Comparison of ENCODE assay signal across 14 cellular contexts in the genomic region with DNA sequence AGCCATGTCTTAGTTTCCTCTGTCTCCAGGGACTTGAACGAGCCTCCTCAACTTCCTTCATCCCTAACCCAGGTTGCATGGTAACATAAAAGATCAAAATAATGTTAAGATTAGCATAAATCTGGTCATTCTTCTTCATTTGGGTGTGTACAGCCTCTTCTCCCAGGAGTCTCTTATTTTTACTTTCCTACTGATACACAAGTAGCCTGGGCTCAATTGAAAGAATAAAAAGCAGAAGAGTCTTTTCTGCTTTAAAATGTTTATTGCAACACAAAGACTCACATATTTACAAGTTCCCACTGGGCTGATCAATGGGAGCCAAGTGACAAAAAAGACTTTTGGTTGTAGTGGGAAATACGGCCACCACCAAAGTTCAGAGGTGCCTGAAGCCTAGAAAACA.
DNase-seq lines count a peak whose midpoint lies in the region; TF ChIP-seq lines count a peak whose summit lies in the region.
"Had no signal": no experiment of that assay in that cellular context is flagged by ENCODE, and none has a peak within 500 bp of the region (broad histone marks: within the 10 kb centered on the region; RNA-seq: fewer than 3 reads in every experiment).

No MANE protein-coding gene starts in this region.

- H3K4me1 ChIP-seq in A673 (ENCODE audit: insufficient read depth, low read length, poor library complexity, severe bottlenecking) = peaks cover 30% of the 10 kb centered on the region
- no peaks in the 10 kb centered on the region for H3K4me1 ChIP-seq in endodermal cell (ENCODE audit: control insufficient read depth, insufficient read depth, low read length)
- H3K4me1 ChIP-seq in trophoblast cell (ENCODE audit: control insufficient read depth in 1 of 2, insufficient read depth in 2 of 2, low read length in 2 of 2) = peaks cover 0 to 13% of the 10 kb centered on the region in 2 experiments

- H3K4me1 Mint-ChIP-seq in endodermal cell = peaks cover 23% of the 10 kb centered on the region
- H3K4me1 Mint-ChIP-seq in nephron progenitor cell = peaks cover 11% of the 10 kb centered on the region

- CTCF ChIA-PET in A673 (lab: Charles Lee) = no interaction called here

- peak overlapping the region; percentile 87 for H3K18ac ChIP-seq in trophoblast cell (ENCODE audit: low read length)

- H3K27ac Mint-ChIP-seq in endodermal cell = peak overlapping the region; percentile 72
- no peak overlapping the region for H3K27ac Mint-ChIP-seq in nephron progenitor cell

- peak overlapping the region; percentile 39 for H3K27ac ChIP-seq in A673 (ENCODE audit: low read depth, low read length, poor library complexity, severe bottlenecking)
- no peak overlapping the region for H3K27ac ChIP-seq in endodermal cell (ENCODE audit: low read depth, low read length)
- peak overlapping the region; percentile 61 for H3K27ac ChIP-seq in trophoblast cell (ENCODE audit: low read depth, low read length)
- peak overlapping the region in 20 of 59 donors; percentile 1 to 76 (median 19) for H3K27ac ChIP-seq in dorsolateral prefrontal cortex

- peak overlapping the region; percentile 84 for H3K14ac ChIP-seq in trophoblast cell (ENCODE audit: low read length)

- H4K12ac ChIP-seq in trophoblast cell (ENCODE audit: low read depth, low read length) = no peak overlapping the region

- no peak overlapping the region for H3K4me2 ChIP-seq in trophoblast cell (ENCODE audit: low read length)
- H3K4me2 ChIP-seq: SK-N-SH had no signal

- POLR2A ChIA-PET in A673 (lab: Charles Lee; ENCODE audit: low non-redundant PET) = no interaction called here

- H3K9ac ChIP-seq in endodermal cell (ENCODE audit: extremely low read depth, low read length, poor library complexity, severe bottlenecking) (no peak overlapping the region), trophoblast cell (ENCODE audit: low read length) (no peak overlapping the region)
- H3K9ac ChIP-seq: SK-N-SH had no signal

- H3K9me3 Mint-ChIP-seq in endodermal cell = no peaks in the 10 kb centered on the region
- H3K9me3 Mint-ChIP-seq in nephron progenitor cell = no peaks in the 10 kb centered on the region
- H3K9me3 Mint-ChIP-seq: activated T-cell treated with anti-CD3 and anti-CD28 coated beads, Interleukin-2, amount 50 U/mL, for 4 hours had no signal

- BruUV-seq in A673 (replicated peaks; lab: Mats Ljungman, UMichigan) = TSS peak; percentile 48

- TF ChIP-seq CTCF in A673 (conservative IDR thresholded peaks at IDR 0.05; ENCODE audit: low read depth, low read length) = no peak
- TF ChIP-seq CTCF in endodermal cell (conservative IDR thresholded peaks at IDR 0.05) = no peak
- TF ChIP-seq CTCF in nephron progenitor cell (IDR thresholded peaks at IDR 0.05) = no peak
- TF ChIP-seq CTCF in dorsolateral prefrontal cortex (IDR thresholded peaks at IDR 0.05 in 54 of 56, conservative IDR thresholded peaks at IDR 0.05 in 2 of 56; ENCODE audit: low read depth in 1 of 56, partially characterized antibody in 56 of 56) = no peak

- no peaks in the 10 kb centered on the region for H3K9me3 ChIP-seq in A673 (ENCODE audit: low read depth, low read length, poor library complexity, severe bottlenecking)
- H3K9me3 ChIP-seq in endodermal cell (ENCODE audit: control insufficient read depth, low read length) = no peaks in the 10 kb centered on the region
- H3K9me3 ChIP-seq in trophoblast cell (ENCODE audit: insufficient read depth, low read depth, low read length) = no peaks in the 10 kb centered on the region
- H3K9me3 ChIP-seq: SK-N-SH had no signal

- no peaks in the 10 kb centered on the region for H3K79me2 ChIP-seq in trophoblast cell (ENCODE audit: control insufficient read depth, insufficient read depth, low read length, poor library complexity)

- H3K36me3 ChIP-seq in A673 (ENCODE audit: insufficient read depth, low read length, poor library complexity, severe bottlenecking) (no peaks in the 10 kb centered on the region), endodermal cell (ENCODE audit: control insufficient read depth, insufficient read depth, low read length) (no peaks in the 10 kb centered on the region), trophoblast cell (ENCODE audit: control insufficient read depth in 1 of 2, insufficient read depth in 2 of 2, low read length in 2 of 2) (no peaks in the 10 kb centered on the region)

- H3K23ac ChIP-seq in trophoblast cell (ENCODE audit: low read length) = no peak overlapping the region

- peak; percentile 17 for DNase-seq in A673 (ENCODE audit: low spot score)
- peak; percentile 7 for DNase-seq in LoVo (ENCODE audit: low spot score)
- DNase-seq in endodermal cell = no peak
- peak in 1 of 2 donors; percentile 24 for DNase-seq in trophoblast cell
- no peak for DNase-seq in nephron progenitor cell
- DNase-seq in NCI-H226 = no peak
- no peak for DNase-seq in NCI-H82 (lab: John Stamatoyannopoulos, UW)
- DNase-seq in dorsolateral prefrontal cortex = no peak
- DNase-seq: activated CD4-positive, alpha-beta T cell treated with anti-CD3 and anti-CD28 coated beads for 1 hour; activated T-cell treated with anti-CD3 and anti-CD28 coated beads, Interleukin-2, amount 50 U/mL, for 4 hours; anterior cingulate cortex; NCI-H1105; NCI-H526 treated with DMSO at 0.1 percent for 48 hours; SK-N-SH had no signal

- H3K27me3 Mint-ChIP-seq in endodermal cell (ENCODE audit: insufficient read depth) (no peaks in the 10 kb centered on the region), nephron progenitor cell (ENCODE audit: low read depth, poor library complexity) (peaks cover 5% of the 10 kb centered on the region)

- peak overlapping the region; percentile 99 for H2BK12ac ChIP-seq in trophoblast cell (ENCODE audit: low read length)

- 39% methylated on average over 2 of the region's 2 CpGs; no CpG with 5 or more reads in 1 of the 2 experiments for WGBS in endodermal cell (ENCODE audit: insufficient coverage in 1 of 2, insufficient read length in 1 of 2), 2 experiments
- no CpG with 5 or more reads among the region's 2 CpGs for WGBS in trophoblast cell (ENCODE audit: extremely low coverage, insufficient coverage, insufficient read length)

- peak overlapping the region; percentile 83 for H4K8ac ChIP-seq in trophoblast cell (ENCODE audit: low read depth, low read length)

- no peak overlapping the region for H2AK5ac ChIP-seq in trophoblast cell (ENCODE audit: low read length)

- H3K4me3 Mint-ChIP-seq in endodermal cell = no peak overlapping the region
- H3K4me3 Mint-ChIP-seq in nephron progenitor cell = no peak overlapping the region
- H3K4me3 Mint-ChIP-seq: activated T-cell treated with anti-CD3 and anti-CD28 coated beads, Interleukin-2, amount 50 U/mL, for 4 hours had no signal

- H3K36me3 Mint-ChIP-seq in endodermal cell (ENCODE audit: low read depth) = no peaks in the 10 kb centered on the region
- no peaks in the 10 kb centered on the region for H3K36me3 Mint-ChIP-seq in nephron progenitor cell (ENCODE audit: low read depth)

- peak overlapping the region; percentile 47 for H3K4ac ChIP-seq in trophoblast cell (ENCODE audit: low read depth, low read length)

- H3K79me1 ChIP-seq in trophoblast cell (ENCODE audit: low read length) = peaks cover 6% of the 10 kb centered on the region

- H2AFZ ChIP-seq in trophoblast cell (ENCODE audit: insufficient read depth, low read length, poor library complexity) = peak overlapping the region; percentile 52

- H2BK5ac ChIP-seq in trophoblast cell (ENCODE audit: low read depth, low read length, poor library complexity) = peak overlapping the region; percentile 89

- intact Hi-C loops in A673 (cut with micrococcal nuclease; ENCODE audit: unreplicated experiment) = no loop called here
- intact Hi-C loops in dorsolateral prefrontal cortex (cut with DNase I) = no loop called here

- H3K27me3 ChIP-seq in A673 (replicated peaks; ENCODE audit: insufficient read depth, low read depth, low read length, poor library complexity) = no peaks in the 10 kb centered on the region
- H3K27me3 ChIP-seq in endodermal cell (ENCODE audit: control insufficient read depth, insufficient read depth, low read length, poor library complexity, severe bottlenecking) = no peaks in the 10 kb centered on the region
- H3K27me3 ChIP-seq in trophoblast cell (ENCODE audit: insufficient read depth, low read length) = no peaks in the 10 kb centered on the region
- H3K27me3 ChIP-seq in dorsolateral prefrontal cortex = no peaks in the 10 kb centered on the region

- H4K91ac ChIP-seq in trophoblast cell (ENCODE audit: low read depth, low read length) = peak overlapping the region; percentile 95

- no peak overlapping the region for H3K4me3 ChIP-seq in A673 (ENCODE audit: low read depth, low read length, poor library complexity, severe bottlenecking)
- no peak overlapping the region for H3K4me3 ChIP-seq in endodermal cell (ENCODE audit: low read length)
- no peak overlapping the region for H3K4me3 ChIP-seq in trophoblast cell (ENCODE audit: low read depth, low read length)
- H3K4me3 ChIP-seq in dorsolateral prefrontal cortex = no peak overlapping the region

- peak overlapping the region; percentile 99 for H2BK120ac ChIP-seq in trophoblast cell (ENCODE audit: insufficient read depth, low read length, poor library complexity)

Comparison
In these comparisons a context has a peak if more than half of its experiments do, and no peak if none do; other contexts are left out.
1. DNase-seq: peak in A673 (single experiment) and LoVo (single experiment); none in endodermal cell (single experiment), nephron progenitor cell (single experiment), NCI-H226 (single experiment), NCI-H82 (single experiment) and dorsolateral prefrontal cortex (0 of 10).